Comparison of ENCODE assay signal across 7 cellular contexts in the genomic region with DNA sequence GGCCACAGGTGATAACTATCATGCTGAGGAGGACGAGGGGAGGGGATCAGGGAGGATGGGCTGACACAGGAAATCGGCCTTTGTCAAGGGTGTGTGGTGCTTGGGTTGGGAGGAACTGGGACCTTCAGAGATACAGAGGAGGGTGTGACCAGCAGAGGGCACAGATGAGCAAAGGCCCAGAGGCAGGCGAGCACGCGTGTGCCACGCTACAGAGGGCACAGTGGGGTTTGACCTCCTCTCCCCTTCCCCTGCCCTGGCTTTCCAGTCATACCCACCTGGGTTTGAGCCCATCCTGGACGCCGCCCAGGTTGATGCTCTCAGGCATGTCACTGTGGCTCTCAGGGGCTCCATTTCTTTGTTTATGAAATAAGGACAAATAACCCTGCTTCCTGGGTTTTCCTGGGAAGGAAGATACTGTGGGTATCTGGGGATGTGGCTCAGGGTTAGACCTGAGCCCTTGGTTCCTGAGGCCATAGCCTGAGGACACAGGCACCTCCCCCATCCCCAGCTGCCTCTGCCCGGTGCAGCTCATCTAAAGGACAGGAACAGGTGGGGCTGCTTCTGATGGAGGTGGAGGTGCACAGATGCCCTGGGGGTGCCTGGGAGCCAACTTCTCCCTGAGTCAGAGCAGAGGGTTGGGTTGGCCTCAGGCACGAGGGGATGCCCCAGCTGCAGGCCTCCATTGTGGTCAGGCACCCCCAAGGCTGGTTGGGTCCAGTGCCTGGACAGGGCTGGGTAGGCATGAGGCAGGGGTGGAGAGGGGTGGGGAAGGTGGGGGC. TPM values are rescaled to one million over a fixed set of nuclear protein-coding genes. Genes with fewer than 3 reads are reported as not detected.
DNase-seq lines count a peak whose midpoint lies in the region; ATAC-seq, FAIRE-seq and TF ChIP-seq lines count a peak whose summit lies in the region.

No MANE protein-coding gene starts in this region.

- H3K4me3 Mint-ChIP-seq in activated CD8-positive, alpha-beta T cell treated with anti-CD3 and anti-CD28 coated beads, Interleukin-2, amount 10 ng/mL, durations not matched to agents 7 days and 5 days: no peak overlapping the region

- H3K4ac ChIP-seq in H1 (replicated peaks; ENCODE audit: insufficient read length, low read depth, low read length): peak overlapping the region; percentile 15

- no peak overlapping the region for H2AFZ ChIP-seq in H1 (ENCODE audit: low read length)

- WGBS in H1 (ENCODE audit: extremely low coverage in 1 of 2, insufficient coverage in 1 of 2, insufficient read length in 1 of 2, insufficient replicate concordance in 2 of 2, low coverage in 1 of 2, low lambda C conversion rate in 2 of 2, missing lambda C conversion rate in 1 of 2), 2 experiments: 47% methylated on average over 9 of the region's 10 CpGs; no CpG with 5 or more reads in 1 of the 2 experiments

- H3K9ac ChIP-seq in H1 (replicated peaks in 1 of 4; ENCODE audit: extremely low read depth in 1 of 4, low read depth in 3 of 4, low read length in 3 of 4): no peak overlapping the region

- H4K20me1 ChIP-seq in H1 (replicated peaks in 1 of 2; ENCODE audit: control insufficient read depth in 1 of 2, insufficient read depth in 2 of 2, low read length in 2 of 2): no peaks in the 10 kb centered on the region

- H4K8ac ChIP-seq in H1 (ENCODE audit: extremely low read depth, insufficient read depth, low read length): no peak overlapping the region

- H2BK12ac ChIP-seq in H1 (ENCODE audit: low read depth, low read length): no peak overlapping the region; the same call in 1 of the 2 replicates

- no peak overlapping the region for H3K18ac ChIP-seq in H1 (ENCODE audit: extremely low read depth, low read length)

- CTCF ChIA-PET in activated CD8-positive, alpha-beta T cell treated with anti-CD3 and anti-CD28 coated beads, Interleukin-2, amount 10 ng/mL, durations not matched to agents 7 days and 5 days (lab: Charles Lee): interaction anchor here (1.5 to 12.2 kb wide), 5 partner anchors 37 to 129 kb away, joined by 3 to 195 read pairs (median 5); no protein-coding TSS in a partner anchor
- CTCF ChIA-PET in H1 (lab: Charles Lee; ENCODE audit: partially characterized antibody): interaction anchor here (0.9 to 15.3 kb wide), 20 partner anchors 10 to 214 kb away, joined by 3 to 226 read pairs (median 4); a partner anchor contains a TSS

- ATAC-seq in HG02642 (IDR thresholded peaks at IDR 0.05; ENCODE audit: poor library complexity, unreplicated experiment): peak; percentile 65
- peak; percentile 83 for ATAC-seq in activated CD8-positive, alpha-beta T cell treated with anti-CD3 and anti-CD28 coated beads, Interleukin-2, amount 10 ng/mL, durations not matched to agents 7 days and 5 days

- peak; percentile 96 for TF ChIP-seq CTCF in GM12872 (IDR thresholded peaks at IDR 0.05; ENCODE audit: insufficient read depth, low read depth, low read length)
- TF ChIP-seq CTCF in H1 (IDR thresholded peaks at IDR 0.05; ENCODE audit: control extremely low read depth in 1 of 3, insufficient read depth in 1 of 3, low read depth in 1 of 3, low read length in 3 of 3): peak; percentile 80 to 97 (median 91)

- peaks cover 0 to 8% (median 2%) of the 10 kb centered on the region in 4 experiments; a peak in 6 of 7 replicates for H3K4me1 ChIP-seq in H1 (replicated peaks in 1 of 4; ENCODE audit: control insufficient read depth in 3 of 4, insufficient read depth in 4 of 4, low read length in 3 of 4)

- no peak for TF ChIP-seq POLR2A in H1 (IDR thresholded peaks at IDR 0.05; ENCODE audit: control extremely low read depth in 1 of 2, low read depth in 2 of 2, low read length in 2 of 2)

- TF ChIP-seq EP300 in H1 (IDR thresholded peaks at IDR 0.05; ENCODE audit: borderline replicate concordance in 1 of 2, low read depth in 2 of 2, low read length in 2 of 2): no peak

- peak overlapping the region; percentile 72 for H3K27ac Mint-ChIP-seq in activated CD8-positive, alpha-beta T cell treated with anti-CD3 and anti-CD28 coated beads, Interleukin-2, amount 10 ng/mL, durations not matched to agents 7 days and 5 days

- POLR2A ChIA-PET in activated CD8-positive, alpha-beta T cell treated with anti-CD3 and anti-CD28 coated beads, Interleukin-2, amount 10 ng/mL, durations not matched to agents 7 days and 5 days (lab: Charles Lee): no interaction called here
- POLR2A ChIA-PET in H1 (lab: Charles Lee; ENCODE audit: partially characterized antibody): no interaction called here

- FAIRE-seq in H1 (lab: Jason Lieb, UNC): peak; percentile 88

- H3K23me2 ChIP-seq in H1 (ENCODE audit: low read depth, low read length): no peaks in the 10 kb centered on the region

- no peaks in the 10 kb centered on the region for H3K36me3 ChIP-seq in H1 (ENCODE audit: control insufficient read depth in 2 of 4, insufficient read depth in 4 of 4, low read length in 3 of 4)

- no peak overlapping the region for H3K14ac ChIP-seq in H1 (ENCODE audit: insufficient read length)

- no peak overlapping the region for H3K4me2 ChIP-seq in H1 (ENCODE audit: insufficient read depth in 1 of 2, low read depth in 2 of 2, low read length in 2 of 2)

- H2BK5ac ChIP-seq in H1 (ENCODE audit: low read depth, low read length): no peak overlapping the region

- peak overlapping the region; percentile 81; the same call in 1 of the 2 replicates for H2BK15ac ChIP-seq in H1 (ENCODE audit: low read length)

- no peaks in the 10 kb centered on the region for H3K79me1 ChIP-seq in H1 (ENCODE audit: low read depth, low read length)

- no peak overlapping the region for H3K27ac ChIP-seq in H1 (ENCODE audit: low read depth, low read length)

- no peak overlapping the region for H2BK20ac ChIP-seq in H1 (ENCODE audit: low read length)

- no peaks in the 10 kb centered on the region for H3K36me3 Mint-ChIP-seq in activated CD8-positive, alpha-beta T cell treated with anti-CD3 and anti-CD28 coated beads, Interleukin-2, amount 10 ng/mL, durations not matched to agents 7 days and 5 days (ENCODE audit: low read depth)

- H3K9me3 Mint-ChIP-seq in activated CD8-positive, alpha-beta T cell treated with anti-CD3 and anti-CD28 coated beads, Interleukin-2, amount 10 ng/mL, durations not matched to agents 7 days and 5 days (ENCODE audit: insufficient read depth): no peaks in the 10 kb centered on the region

- no peak overlapping the region for H3K4me3 ChIP-seq in H1 (ENCODE audit: extremely low read depth in 1 of 4, insufficient read depth in 2 of 4, low read depth in 3 of 4, low read length in 4 of 4)

- no peaks in the 10 kb centered on the region for H3K9me3 ChIP-seq in H1 (ENCODE audit: insufficient read depth in 2 of 2, low read depth in 1 of 2, low read length in 1 of 2)

- H3K56ac ChIP-seq in H1 (replicated peaks; ENCODE audit: insufficient read length, low read depth, low read length): no peak overlapping the region

- no peak overlapping the region for H2AK5ac ChIP-seq in H1 (ENCODE audit: low read depth, low read length)

- no peak overlapping the region for H2BK120ac ChIP-seq in H1 (replicated peaks; ENCODE audit: low read depth, low read length)

- DNase-seq in NCI-H526 treated with DMSO at 0.1 percent for 48 hours (lab: John Stamatoyannopoulos, UW): peak; percentile 11
- peak; percentile 90 for DNase-seq in activated CD8-positive, alpha-beta T cell treated with anti-CD3 and anti-CD28 coated beads, Interleukin-2, amount 10 ng/mL, durations not matched to agents 7 days and 5 days
- peak; percentile 59 to 81 for DNase-seq in H1 (ENCODE audit: low read depth in 1 of 2, low spot score in 2 of 2)
- peak; percentile 56 for DNase-seq in midbrain (lab: John Stamatoyannopoulos, UW)
- DNase-seq in stimulated activated CD8-positive, alpha-beta memory T cell treated with anti-CD3 and anti-CD28 coated beads, Interleukin-7, amount 100 ng/mL, for 4 hours (ENCODE audit: low read depth in 2 of 2): peak; percentile 73 to 76

- no peak overlapping the region for H4K5ac ChIP-seq in H1 (ENCODE audit: insufficient read length, low read depth, low read length)

- TF ChIP-seq RAD21 in H1 (IDR thresholded peaks at IDR 0.05 in 1 of 2, conservative IDR thresholded peaks at IDR 0.05 in 1 of 2; ENCODE audit: low read depth in 2 of 2, low read length in 2 of 2): peak; percentile 50 to 70

- H3K27me3 ChIP-seq in H1 (replicated peaks in 1 of 4; ENCODE audit: control insufficient read depth in 3 of 4, extremely low read depth in 1 of 4, insufficient read depth in 3 of 4, low read length in 3 of 4): peaks cover 0 to 3% (median 0%) of the 10 kb centered on the region in 4 experiments; a peak in 1 of 7 replicates

- H3K4me1 Mint-ChIP-seq in activated CD8-positive, alpha-beta T cell treated with anti-CD3 and anti-CD28 coated beads, Interleukin-2, amount 10 ng/mL, durations not matched to agents 7 days and 5 days (ENCODE audit: low read depth): peaks cover 56% of the 10 kb centered on the region

- H3K23ac ChIP-seq in H1 (ENCODE audit: insufficient read length): no peak overlapping the region

- H3K79me2 ChIP-seq in H1 (ENCODE audit: control insufficient read depth in 1 of 2, insufficient read depth in 2 of 2, low read length in 2 of 2): no peaks in the 10 kb centered on the region

- H3K27me3 Mint-ChIP-seq in activated CD8-positive, alpha-beta T cell treated with anti-CD3 and anti-CD28 coated beads, Interleukin-2, amount 10 ng/mL, durations not matched to agents 7 days and 5 days (ENCODE audit: low read depth): no peaks in the 10 kb centered on the region

- H4K91ac ChIP-seq in H1 (replicated peaks; ENCODE audit: insufficient read length, low read length): no peak overlapping the region

TF ChIP-seq in H1, 55 proteins besides CTCF, POLR2A, EP300 and RAD21 (continues in another document):
- TF ChIP-seq KDM4A (IDR thresholded peaks at IDR 0.05; ENCODE audit: low read depth, low read length, severe bottlenecking): no peak
- no peak for TF ChIP-seq RBBP5 (IDR thresholded peaks at IDR 0.05; ENCODE audit: borderline replicate concordance, low read depth, low read length)
- TF ChIP-seq, protein P1, sequence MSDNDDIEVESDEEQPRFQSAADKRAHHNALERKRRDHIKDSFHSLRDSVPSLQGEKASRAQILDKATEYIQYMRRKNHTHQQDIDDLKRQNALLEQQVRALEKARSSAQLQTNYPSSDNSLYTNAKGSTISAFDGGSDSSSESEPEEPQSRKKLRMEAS (IDR thresholded peaks at IDR 0.05): peak; percentile 84
- TF ChIP-seq BCL11A (IDR thresholded peaks at IDR 0.05; ENCODE audit: low read depth in 2 of 2, low read length in 2 of 2): no peak
- TF ChIP-seq CHD2 (IDR thresholded peaks at IDR 0.05; ENCODE audit: low read length): no peak

RNA-seq across cellular contexts. Expression of a gene that starts 51.8 kb away (rescaled TPM):
- total RNA-seq in activated CD8-positive, alpha-beta T cell treated with anti-CD3 and anti-CD28 coated beads, Interleukin-2, amount 10 ng/mL, durations not matched to agents 7 days and 5 days: not detected
- total RNA-seq in H1 (2021; fragmentation: NEBNext Ultra II Directional; extraction: Animal tissue kit (Norgen Biotek cat#: 25700)): not detected in 2 replicates
- 0.05 and 0.08 TPM in 2 replicates for polyA plus RNA-seq in H1 (2011; rRNA removed)
- 0.08 TPM for polyA plus RNA-seq in H1 (2011; cell fraction: cytosol; rRNA removed)
- polyA plus RNA-seq in H1 (2011; cell fraction: nucleus; rRNA removed): 0.07 TPM
- 0.13 to 0.24 TPM (median 0.15 TPM) in 3 of 4 replicates, not detected in the other for polyA plus RNA-seq in H1 (2012, experiment 1 of 2)
- not detected for polyA plus RNA-seq in H1 (2012, experiment 2 of 2)
- polyA plus RNA-seq in H1 (2013, experiment 1 of 2): 0.04 TPM
- polyA plus RNA-seq in H1 (2013, experiment 2 of 2): 0.13 TPM
- polyA minus RNA-seq in H1 (2011; rRNA and poly(A)+ RNA removed): not detected in 2 replicates
- polyA minus RNA-seq in H1 (2011; cell fraction: cytosol; rRNA and poly(A)+ RNA removed): not detected
- polyA minus RNA-seq in H1 (2011; cell fraction: nucleus; rRNA and poly(A)+ RNA removed): not detected

Comparison
In these comparisons a context has a peak if more than half of its experiments do, and no peak if none do; other contexts are left out.
1. DNase-seq: peak in every context shown above with its lines; median percentile 90 in activated CD8-positive, alpha-beta T cell treated with anti-CD3 and anti-CD28 coated beads, Interleukin-2, amount 10 ng/mL, durations not matched to agents 7 days and 5 days; 74 in stimulated activated CD8-positive, alpha-beta memory T cell treated with anti-CD3 and anti-CD28 coated beads, Interleukin-7, amount 100 ng/mL, for 4 hours; 70 in H1; 56 in midbrain; 11 in NCI-H526 treated with DMSO at 0.1 percent for 48 hours.